ENCODE assay signal across 8 cellular contexts in the genomic region with DNA sequence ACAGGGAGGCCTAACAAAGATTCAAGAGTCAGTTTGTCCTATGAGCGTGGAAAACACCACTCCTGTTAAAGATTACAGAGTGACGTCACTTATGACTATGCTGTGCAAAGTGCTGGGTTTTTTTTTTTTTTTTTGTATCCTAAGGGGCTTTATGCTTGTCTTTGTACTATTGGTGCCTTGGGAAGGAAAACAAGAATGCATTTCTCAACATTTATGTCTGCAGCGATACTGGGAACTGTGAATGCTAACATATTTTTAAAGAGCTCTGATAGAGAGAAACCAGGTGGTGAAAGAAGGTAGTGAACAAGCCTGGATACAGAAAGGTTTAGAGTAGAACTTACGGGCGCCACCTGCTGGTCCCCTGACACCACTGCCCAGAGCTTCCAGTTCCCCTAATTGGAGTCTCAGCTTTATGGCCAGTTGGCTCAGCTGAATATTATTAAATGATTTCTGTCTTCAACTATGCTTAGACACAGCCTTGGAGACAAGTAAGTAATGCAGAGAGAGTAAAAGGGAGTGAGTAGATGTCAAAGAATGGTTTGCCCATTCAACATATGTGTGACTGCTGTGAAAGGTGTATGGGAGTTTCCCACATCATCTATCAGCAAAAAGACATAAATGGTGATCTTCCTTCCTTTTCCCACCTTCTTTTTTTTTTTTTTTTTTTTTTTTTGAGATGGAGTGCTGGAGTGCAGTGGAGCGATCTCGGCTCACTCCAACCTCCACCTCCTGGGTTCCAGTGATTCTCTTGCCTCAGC.
DNase-seq lines count a peak whose midpoint lies in the region; ATAC-seq and TF ChIP-seq lines count a peak whose summit lies in the region.

No MANE protein-coding gene starts in this region.

- H3K27ac ChIP-seq in CD4-positive, alpha-beta T cell (ENCODE audit: low read depth, low read length) = no peak overlapping the region

- peak overlapping the region; percentile 6 for H3K4me3 Mint-ChIP-seq in CD4-positive, alpha-beta T cell
- H3K4me3 Mint-ChIP-seq in activated CD4-positive, alpha-beta memory T cell treated with anti-CD3 and anti-CD28 coated beads for 36 hours = no peak overlapping the region

- peak; percentile 95 for ATAC-seq in CD4-positive, alpha-beta T cell (ENCODE audit: poor library complexity)
- ATAC-seq in GM19395 (IDR thresholded peaks at IDR 0.05; ENCODE audit: unreplicated experiment) (peak; percentile 99), HG03457 (IDR thresholded peaks at IDR 0.05; ENCODE audit: unreplicated experiment) (peak; percentile 88)

- POLR2A ChIA-PET in CD4-positive, alpha-beta T cell (lab: Charles Lee) = interaction anchor here (0.6 to 1.6 kb wide), 5 partner anchors 153 to 634 kb away, joined by 3 to 4 read pairs (median 3); no protein-coding TSS in a partner anchor
- POLR2A ChIA-PET in activated CD4-positive, alpha-beta memory T cell treated with anti-CD3 and anti-CD28 coated beads for 36 hours (lab: Charles Lee) = interaction anchor here (0.6 to 0.7 kb wide), 2 partner anchors 10 to 546 kb away, joined by 3 to 4 read pairs; no protein-coding TSS in a partner anchor

- intact Hi-C loops in CD4-positive, alpha-beta T cell (cut with DNase I, micrococcal nuclease) = loop anchor here (1.0 to 5.0 kb wide), 5 partner anchors 282 to 645 kb away; no protein-coding TSS in a partner anchor
- intact Hi-C loops in activated CD4-positive, alpha-beta memory T cell treated with anti-CD3 and anti-CD28 coated beads for 36 hours (cut with micrococcal nuclease) = loop anchor here (1.0 to 2.0 kb wide), 3 partner anchors 282 to 645 kb away; no protein-coding TSS in a partner anchor

- H3K27ac Mint-ChIP-seq in CD4-positive, alpha-beta T cell = peak overlapping the region; percentile 17
- H3K27ac Mint-ChIP-seq in activated CD4-positive, alpha-beta memory T cell treated with anti-CD3 and anti-CD28 coated beads for 36 hours = no peak overlapping the region

- peak; percentile 84 for TF ChIP-seq CTCF in CD4-positive, alpha-beta T cell (IDR thresholded peaks at IDR 0.05)

- peaks cover 30% of the 10 kb centered on the region for H3K4me1 Mint-ChIP-seq in CD4-positive, alpha-beta T cell (ENCODE audit: low read depth)
- peaks cover 11% of the 10 kb centered on the region for H3K4me1 Mint-ChIP-seq in activated CD4-positive, alpha-beta memory T cell treated with anti-CD3 and anti-CD28 coated beads for 36 hours (ENCODE audit: low read depth)

- CTCF ChIA-PET in CD4-positive, alpha-beta T cell (lab: Charles Lee) = interaction anchor here (0.6 to 1.4 kb wide), 13 partner anchors 10 to 1524 kb away, joined by 3 to 9 read pairs (median 4); no protein-coding TSS in a partner anchor
- CTCF ChIA-PET in activated CD4-positive, alpha-beta memory T cell treated with anti-CD3 and anti-CD28 coated beads for 36 hours (lab: Charles Lee) = interaction anchor here (0.5 to 5.4 kb wide), 33 partner anchors 10 to 1516 kb away, joined by 3 to 54 read pairs (median 4); no protein-coding TSS in a partner anchor

- no peaks in the 10 kb centered on the region for H3K9me3 ChIP-seq in CD4-positive, alpha-beta T cell (ENCODE audit: control insufficient read depth, low read length)

- no peaks in the 10 kb centered on the region for H3K27me3 ChIP-seq in CD4-positive, alpha-beta T cell (ENCODE audit: control insufficient read depth, insufficient read depth, low read length)

- peak; percentile 57 to 75 (median 63) for DNase-seq in CD4-positive, alpha-beta T cell
- DNase-seq in NCI-H774 (lab: John Stamatoyannopoulos, UW) (peak; percentile 16), ecto neural progenitor cell (ENCODE audit: low spot score) (peak; percentile 72), lung microvascular endothelial cell (ENCODE audit: low read depth in 2 of 2) (peak; percentile 73 to 75)
- peak; percentile 84 for DNase-seq in activated CD4-positive, alpha-beta memory T cell treated with anti-CD3 and anti-CD28 coated beads for 36 hours
- peak; percentile 53 for DNase-seq in stimulated activated CD8-positive, alpha-beta memory T cell treated with anti-CD3 and anti-CD28 coated beads, Interleukin-15, amount 100 ng/mL, for 24 hours (ENCODE audit: low read depth)

- H3K9me3 Mint-ChIP-seq in CD4-positive, alpha-beta T cell = peaks cover 4% of the 10 kb centered on the region
- peaks cover 8% of the 10 kb centered on the region for H3K9me3 Mint-ChIP-seq in activated CD4-positive, alpha-beta memory T cell treated with anti-CD3 and anti-CD28 coated beads for 36 hours

- H3K27me3 Mint-ChIP-seq in CD4-positive, alpha-beta T cell = no peaks in the 10 kb centered on the region
- H3K27me3 Mint-ChIP-seq in activated CD4-positive, alpha-beta memory T cell treated with anti-CD3 and anti-CD28 coated beads for 36 hours = no peaks in the 10 kb centered on the region

- H3K36me3 Mint-ChIP-seq in CD4-positive, alpha-beta T cell (ENCODE audit: low read depth) = peaks cover 50% of the 10 kb centered on the region
- H3K36me3 Mint-ChIP-seq in activated CD4-positive, alpha-beta memory T cell treated with anti-CD3 and anti-CD28 coated beads for 36 hours = peaks cover 9% of the 10 kb centered on the region

Comparison
In these comparisons a context has a peak if more than half of its experiments do, and no peak if none do; other contexts are left out.
1. DNase-seq: peak in every context shown above with its lines; median percentile 84 in activated CD4-positive, alpha-beta memory T cell treated with anti-CD3 and anti-CD28 coated beads for 36 hours; 74 in lung microvascular endothelial cell; 72 in ecto neural progenitor cell; 63 in CD4-positive, alpha-beta T cell; 53 in stimulated activated CD8-positive, alpha-beta memory T cell treated with anti-CD3 and anti-CD28 coated beads, Interleukin-15, amount 100 ng/mL, for 24 hours; 16 in NCI-H774.